ENCODE assay signal across 26 cellular contexts in the genomic region with DNA sequence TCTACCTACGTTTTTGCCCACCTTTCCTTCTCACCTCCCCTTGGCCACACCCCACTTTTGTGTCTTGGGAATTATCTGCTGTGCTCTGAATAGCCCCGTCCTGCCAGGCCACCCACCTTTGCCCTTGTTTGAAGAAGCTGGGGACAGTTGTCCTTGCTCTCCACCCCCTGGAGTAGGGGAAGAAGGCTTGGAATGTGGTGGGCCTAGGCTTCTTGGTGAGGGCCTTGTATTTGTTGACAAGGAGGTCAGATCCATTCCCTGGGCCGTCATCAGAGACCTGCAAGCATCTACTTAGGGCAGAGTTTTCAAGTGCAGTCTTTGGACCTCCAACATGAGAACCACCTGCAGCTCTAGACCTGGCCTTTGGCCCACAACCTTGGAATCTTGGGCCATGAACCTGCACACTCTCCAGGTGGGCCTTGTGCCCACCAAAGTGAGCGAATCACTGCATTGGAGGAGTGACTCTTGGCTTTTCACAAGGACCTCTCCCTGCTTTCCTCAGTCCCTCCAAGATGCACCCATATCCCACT.
DNase-seq lines count a peak whose midpoint lies in the region; ATAC-seq, FAIRE-seq and TF ChIP-seq lines count a peak whose summit lies in the region.
"Had no signal": no experiment of that assay in that cellular context is flagged by ENCODE, and none has a peak within 500 bp of the region (broad histone marks: within the 10 kb centered on the region; RNA-seq: fewer than 3 reads in every experiment).

No MANE protein-coding gene starts in this region.

- no peaks in the 10 kb centered on the region for H3K9me3 Mint-ChIP-seq in activated naive CD8-positive, alpha-beta T cell (ENCODE audit: low read depth)
- no peaks in the 10 kb centered on the region for H3K9me3 Mint-ChIP-seq in activated naive CD8-positive, alpha-beta T cell treated with anti-CD3 and anti-CD28 coated beads, Interleukin-2, amount 50 U/mL, for 24 hours
- H3K9me3 Mint-ChIP-seq in brain (peaks cover 0 to 5% (median 0%) of the 10 kb centered on the region in 5 experiments), immature natural killer cell (no peaks in the 10 kb centered on the region)
- no peaks in the 10 kb centered on the region for H3K9me3 Mint-ChIP-seq in effector memory CD8-positive, alpha-beta T cell
- H3K9me3 Mint-ChIP-seq: CD4-positive, alpha-beta memory T cell; HFFc6; IgD-negative memory B cell had no signal

- no peaks in the 10 kb centered on the region for H3K36me3 Mint-ChIP-seq in activated naive CD8-positive, alpha-beta T cell
- no peaks in the 10 kb centered on the region for H3K36me3 Mint-ChIP-seq in activated naive CD8-positive, alpha-beta T cell treated with anti-CD3 and anti-CD28 coated beads, Interleukin-2, amount 50 U/mL, for 24 hours (ENCODE audit: low read depth)
- H3K36me3 Mint-ChIP-seq in brain = peaks cover under 1% of the 10 kb centered on the region
- no peaks in the 10 kb centered on the region for H3K36me3 Mint-ChIP-seq in immature natural killer cell
- H3K36me3 Mint-ChIP-seq in effector memory CD8-positive, alpha-beta T cell (ENCODE audit: insufficient read depth) = no peaks in the 10 kb centered on the region
- H3K36me3 Mint-ChIP-seq: CD4-positive, alpha-beta memory T cell; IgD-negative memory B cell had no signal

- no peak for TF ChIP-seq EP300 in HepG2 (IDR thresholded peaks at IDR 0.05; ENCODE audit: low read depth in 2 of 2, low read length in 2 of 2)
- no peak for TF ChIP-seq EP300 in HepG2 (CRISPR knock-in tag; IDR thresholded peaks at IDR 0.05; ENCODE audit: borderline replicate concordance)

- no peak for DNase-seq in activated naive CD8-positive, alpha-beta T cell treated with anti-CD3 and anti-CD28 coated beads, Interleukin-2, amount 50 U/mL, for 24 hours
- DNase-seq in immature natural killer cell (no peak), substantia nigra (lab: John Stamatoyannopoulos, UW) (no peak), hepatocyte (ENCODE audit: low spot score) (no peak), HepG2 (ENCODE audit: low spot score) (no peak)
- DNase-seq in effector memory CD8-positive, alpha-beta T cell = no peak
- DNase-seq: 8988T; Caco-2; CD4-positive, alpha-beta memory T cell; DMS 273 treated with DMSO at 0.1 percent for 48 hours; DMS79 treated with DMSO at 0.1 percent for 48 hours; H7; NCI-H1105; NCI-H146; NCI-H2029 treated with DMSO at 0.1 percent for 48 hours; NCI-H226; NCI-H524; NCI-H82 had no signal

- POLR2A ChIA-PET in HepG2 (lab: Yijun Ruan, JAX) = no interaction called here

- no peak for FAIRE-seq in HepG2 (lab: Jason Lieb, UNC)
- FAIRE-seq: RCC 7860 had no signal

- H3K79me2 ChIP-seq in hepatocyte = no peaks in the 10 kb centered on the region
- no peaks in the 10 kb centered on the region for H3K79me2 ChIP-seq in HepG2 (ENCODE audit: insufficient read depth, low read length)

- TF ChIP-seq POLR2A in HepG2 (IDR thresholded peaks at IDR 0.05; ENCODE audit: insufficient read depth in 1 of 2, low read depth in 2 of 2, low read length in 2 of 2) = no peak

- H3K9me3 ChIP-seq in hepatocyte (ENCODE audit: low read depth) (no peaks in the 10 kb centered on the region), HepG2 (ENCODE audit: low read length) (no peaks in the 10 kb centered on the region)
- H3K9me3 ChIP-seq: Caco-2 had no signal

- H3K36me3 ChIP-seq in hepatocyte (replicated peaks; ENCODE audit: insufficient read depth, low read depth) = no peaks in the 10 kb centered on the region
- no peaks in the 10 kb centered on the region for H3K36me3 ChIP-seq in HepG2 (replicated peaks in 1 of 2; ENCODE audit: control insufficient read depth in 1 of 2, insufficient read depth in 2 of 2, low read length in 2 of 2)
- H3K36me3 ChIP-seq: BLaER1 treated with 17β-estradiol and CSF1 and Interleukin-3, amounts not matched to agents 10 nM and 100 nM had no signal

- no peak for TF ChIP-seq RAD21 in HepG2 (CRISPR knock-in tag; IDR thresholded peaks at IDR 0.05)

- no peak overlapping the region for H3K4me3 Mint-ChIP-seq in activated naive CD8-positive, alpha-beta T cell
- H3K4me3 Mint-ChIP-seq in activated naive CD8-positive, alpha-beta T cell treated with anti-CD3 and anti-CD28 coated beads, Interleukin-2, amount 50 U/mL, for 24 hours = no peak overlapping the region
- H3K4me3 Mint-ChIP-seq in brain (no peak overlapping the region), immature natural killer cell (no peak overlapping the region)
- no peak overlapping the region for H3K4me3 Mint-ChIP-seq in effector memory CD8-positive, alpha-beta T cell
- H3K4me3 Mint-ChIP-seq: CD4-positive, alpha-beta memory T cell; HFFc6; IgD-negative memory B cell had no signal

- peaks cover 76% of the 10 kb centered on the region for H3K4me1 Mint-ChIP-seq in activated naive CD8-positive, alpha-beta T cell (ENCODE audit: low read depth)
- H3K4me1 Mint-ChIP-seq in activated naive CD8-positive, alpha-beta T cell treated with anti-CD3 and anti-CD28 coated beads, Interleukin-2, amount 50 U/mL, for 24 hours = peaks cover 56% of the 10 kb centered on the region
- H3K4me1 Mint-ChIP-seq in brain (peaks cover 84% of the 10 kb centered on the region), immature natural killer cell (peaks cover 71 to 84% of the 10 kb centered on the region in 2 donors)
- peaks cover 7 to 20% of the 10 kb centered on the region in 2 donors for H3K4me1 Mint-ChIP-seq in effector memory CD8-positive, alpha-beta T cell (ENCODE audit: low read depth in 2 of 2)
- H3K4me1 Mint-ChIP-seq: IgD-negative memory B cell had no signal

- no TSS peak for BruUV-seq in HepG2 (replicated peaks; lab: Mats Ljungman, UMichigan)

- 88% methylated on average over 4 of the region's 4 CpGs for WGBS in hepatocyte (ENCODE audit: low lambda C conversion rate, missing lambda C conversion rate)
- 31% methylated on average over 2 of the region's 4 CpGs for WGBS in HepG2 (ENCODE audit: low lambda C conversion rate)

- H3K27ac Mint-ChIP-seq in activated naive CD8-positive, alpha-beta T cell = peak overlapping the region; percentile 42
- H3K27ac Mint-ChIP-seq in activated naive CD8-positive, alpha-beta T cell treated with anti-CD3 and anti-CD28 coated beads, Interleukin-2, amount 50 U/mL, for 24 hours = no peak overlapping the region
- peak overlapping the region in 4 of 5 experiments; percentile 54 to 95 (median 85) for H3K27ac Mint-ChIP-seq in brain
- peak overlapping the region; percentile 65 to 87 (median 82) for H3K27ac Mint-ChIP-seq in immature natural killer cell
- no peak overlapping the region for H3K27ac Mint-ChIP-seq in effector memory CD8-positive, alpha-beta T cell
- H3K27ac Mint-ChIP-seq: HFFc6, IgD-negative memory B cell had no signal

- H3K27ac ChIP-seq in substantia nigra (ENCODE audit: low read depth, low read length, poor library complexity, severe bottlenecking) (peak overlapping the region; percentile 98), hepatocyte (no peak overlapping the region), HepG2 (ENCODE audit: extremely low read length, insufficient read depth, low read length) (no peak overlapping the region)
- H3K27ac ChIP-seq: BLaER1 treated with 17β-estradiol and CSF1 and Interleukin-3, amounts not matched to agents 10 nM and 100 nM; HL-60 had no signal

- ATAC-seq in activated naive CD8-positive, alpha-beta T cell treated with anti-CD3 and anti-CD28 coated beads, Interleukin-2, amount 50 U/mL, for 24 hours = no peak
- ATAC-seq in effector memory CD8-positive, alpha-beta T cell (replicated peaks) = no peak
- no peak for ATAC-seq in HepG2
- ATAC-seq: Right ventricle myocardium inferior had no signal

- H3K4me3 ChIP-seq in hepatocyte (no peak overlapping the region), HepG2 (replicated peaks in 1 of 3; ENCODE audit: insufficient read depth in 1 of 3, low read depth in 2 of 3, low read length in 3 of 3) (no peak overlapping the region)
- H3K4me3 ChIP-seq: BLaER1 treated with 17β-estradiol and CSF1 and Interleukin-3, amounts not matched to agents 10 nM and 100 nM had no signal

- H3K27me3 ChIP-seq in hepatocyte = no peaks in the 10 kb centered on the region
- no peaks in the 10 kb centered on the region for H3K27me3 ChIP-seq in HepG2 (ENCODE audit: control insufficient read depth in 1 of 2, insufficient read depth in 2 of 2, low read length in 2 of 2)
- H3K27me3 ChIP-seq: BLaER1 treated with 17β-estradiol and CSF1 and Interleukin-3, amounts not matched to agents 10 nM and 100 nM had no signal

- H4K20me1 ChIP-seq in hepatocyte (ENCODE audit: insufficient read depth, poor library complexity, severe bottlenecking) = no peaks in the 10 kb centered on the region
- no peaks in the 10 kb centered on the region for H4K20me1 ChIP-seq in HepG2 (ENCODE audit: insufficient read depth, low read length)

- H3K4me1 ChIP-seq in hepatocyte (ENCODE audit: insufficient read depth) = no peaks in the 10 kb centered on the region
- no peaks in the 10 kb centered on the region for H3K4me1 ChIP-seq in HepG2 (ENCODE audit: insufficient read depth, low read length)
- H3K4me1 ChIP-seq: BLaER1 treated with 17β-estradiol and CSF1 and Interleukin-3, amounts not matched to agents 10 nM and 100 nM; Caco-2 had no signal

- no peak overlapping the region for H2AFZ ChIP-seq in hepatocyte
- no peak overlapping the region for H2AFZ ChIP-seq in HepG2 (ENCODE audit: low read length)

- no peaks in the 10 kb centered on the region for H3K27me3 Mint-ChIP-seq in activated naive CD8-positive, alpha-beta T cell
- no peaks in the 10 kb centered on the region for H3K27me3 Mint-ChIP-seq in activated naive CD8-positive, alpha-beta T cell treated with anti-CD3 and anti-CD28 coated beads, Interleukin-2, amount 50 U/mL, for 24 hours
- H3K27me3 Mint-ChIP-seq in brain (no peaks in the 10 kb centered on the region), immature natural killer cell (ENCODE audit: low read depth in 3 of 3) (peaks cover 0 to 2% (median 0%) of the 10 kb centered on the region in 3 donors)
- H3K27me3 Mint-ChIP-seq in effector memory CD8-positive, alpha-beta T cell = no peaks in the 10 kb centered on the region
- H3K27me3 Mint-ChIP-seq: CD4-positive, alpha-beta memory T cell; IgD-negative memory B cell had no signal

- in situ Hi-C loops in HepG2 (cut with HindIII; ENCODE audit: extremely low pct_ligation_motif_present, low pct_unique_long_range_greater_than_20kb) = no loop called here

- no peak overlapping the region for H3K9ac ChIP-seq in HepG2 (ENCODE audit: insufficient read depth, low read depth, low read length)
- H3K9ac ChIP-seq: BLaER1 treated with 17β-estradiol and CSF1 and Interleukin-3, amounts not matched to agents 10 nM and 100 nM had no signal

- TF ChIP-seq CTCF in brain (conservative IDR thresholded peaks at IDR 0.05) (no peak), hepatocyte (IDR thresholded peaks at IDR 0.05; ENCODE audit: poor library complexity) (no peak), HepG2 (CRISPR knock-in tag; IDR thresholded peaks at IDR 0.05) (no peak)

- intact Hi-C loops in HepG2 (cut with micrococcal nuclease; ENCODE audit: unreplicated experiment) = no loop called here

- CTCF ChIA-PET in HepG2 (lab: Yijun Ruan, JAX; ENCODE audit: low intra/inter-chr PET ratio, low total read pairs) = no interaction called here

- H3K4me2 ChIP-seq in hepatocyte = no peak overlapping the region
- no peak overlapping the region for H3K4me2 ChIP-seq in HepG2 (ENCODE audit: low read depth, low read length)
- H3K4me2 ChIP-seq: BLaER1 treated with 17β-estradiol and CSF1 and Interleukin-3, amounts not matched to agents 10 nM and 100 nM had no signal

- H3K9me2 ChIP-seq in hepatocyte (replicated peaks; ENCODE audit: insufficient read depth) = no peaks in the 10 kb centered on the region

TF ChIP-seq in HepG2, 621 proteins besides CTCF, POLR2A, EP300 and RAD21 (continues in another document):
- no peak for TF ChIP-seq NFIC (IDR thresholded peaks at IDR 0.05; ENCODE audit: low read length)

Comparison
In these comparisons a context has a peak if more than half of its experiments do, and no peak if none do; other contexts are left out.
1. H3K27ac Mint-ChIP-seq: peak in activated naive CD8-positive, alpha-beta T cell (single experiment), brain (4 of 5) and immature natural killer cell (6 of 6); none in activated naive CD8-positive, alpha-beta T cell treated with anti-CD3 and anti-CD28 coated beads, Interleukin-2, amount 50 U/mL, for 24 hours (single experiment) and effector memory CD8-positive, alpha-beta T cell (0 of 2).